2 cellular contexts compared by ENCODE assay signal in genomic region chrX:41081821-41082220, GRCh38.
TF ChIP-seq lines count a peak whose summit lies in the region.

No MANE protein-coding gene starts in this region.

TF ChIP-seq in HEK293, 187 proteins besides CTCF, POLR2A, EP300 and RAD21:
- no peak for TF ChIP-seq ZBTB1 (tag by site-specific recombination; IDR thresholded peaks at IDR 0.05)
- TF ChIP-seq ZNF140 (tag by site-specific recombination; IDR thresholded peaks at IDR 0.05), result peak; percentile 96

TF ChIP-seq in H1, 55 proteins besides CTCF, POLR2A, EP300 and RAD21:
- TF ChIP-seq NANOG (IDR thresholded peaks at IDR 0.05; ENCODE audit: insufficient read depth, low read depth, low read length, poor library complexity, severe bottlenecking), result no peak
- TF ChIP-seq SUZ12 (IDR thresholded peaks at IDR 0.05; ENCODE audit: low read length), result no peak
- TF ChIP-seq SP1 (IDR thresholded peaks at IDR 0.05; ENCODE audit: low read depth, low read length), result no peak
- no peak for TF ChIP-seq CHD1 (IDR thresholded peaks at IDR 0.05; ENCODE audit: low read depth, low read length)
- no peak for TF ChIP-seq MAX (IDR thresholded peaks at IDR 0.05)
- TF ChIP-seq TAF7 (optimal IDR thresholded peaks at IDR 0.05; ENCODE audit: borderline replicate concordance, low read depth, low read length), result no peak
- TF ChIP-seq SIX5 (IDR thresholded peaks at IDR 0.05; ENCODE audit: low read depth, low read length), result no peak
